ENCODE assay signal across 8 cellular contexts in genomic region chr21:37072988-37073416, GRCh38. TPM values are rescaled to one million over a fixed set of nuclear protein-coding genes. Genes with fewer than 3 reads are reported as not detected.
DNase-seq lines count a peak whose midpoint lies in the region; ATAC-seq and TF ChIP-seq lines count a peak whose summit lies in the region.

Gene PIGP, minus strand, starts transcription at chr21:37073071. Its CDS starts 556 bp downstream, at chr21:37072515.
Gene TTC3, plus strand, starts transcription at chr21:37073254. Its CDS starts 14,004 bp downstream, at chr21:37087258.

- peak; percentile 70 for ATAC-seq in HG03439 (IDR thresholded peaks at IDR 0.05; ENCODE audit: unreplicated experiment)

- H3K4me3 ChIP-seq in AG10803 (ENCODE audit: low read length) = peak within 1 kb of the TSS; percentile 89

- no peaks in the 10 kb centered on the region for H3K9me3 Mint-ChIP-seq in chondrocyte (ENCODE audit: low read depth)

- H3K27ac Mint-ChIP-seq in chondrocyte (ENCODE audit: unreplicated experiment) = peak within 1 kb of the TSS; percentile 99

- peaks cover 47% of the 10 kb centered on the region for H3K4me1 Mint-ChIP-seq in chondrocyte (ENCODE audit: low read depth)

- H3K4me3 Mint-ChIP-seq in chondrocyte (ENCODE audit: unreplicated experiment) = peak within 1 kb of the TSS; percentile 91

- peak; percentile 92 for DNase-seq in AG10803 (ENCODE audit: low read depth)
- peak; percentile 89 for DNase-seq in GM19238 (ENCODE audit: insufficient read length, low spot score)
- DNase-seq in NCI-H510A treated with DMSO at 0.1 percent for 48 hours (lab: John Stamatoyannopoulos, UW) = peak; percentile 88
- DNase-seq in activated CD4-positive, alpha-beta T cell treated with anti-CD3 and anti-CD28 coated beads for 24 hours (ENCODE audit: low read depth in 2 of 2) = peak; percentile 93 to 97
- no peak for DNase-seq in chondrocyte (ENCODE audit: low spot score)
- peak; percentile 95 for DNase-seq in kidney tubule cell (ENCODE audit: low spot score)
- peak; percentile 90 to 96 (median 94) for DNase-seq in stimulated activated CD4-positive, alpha-beta T cell treated with anti-CD3 and anti-CD28 coated beads, Interleukin-1b, Interleukin-23, amount 100 ng/mL, for 24 hours (ENCODE audit: low read depth in 4 of 4, low spot score in 1 of 4)

- H3K27me3 Mint-ChIP-seq in chondrocyte (ENCODE audit: low read depth) = no peaks in the 10 kb centered on the region

- H3K36me3 Mint-ChIP-seq in chondrocyte (ENCODE audit: low read depth) = peaks cover 8% of the 10 kb centered on the region

- TF ChIP-seq CTCF in AG10803 (conservative IDR thresholded peaks at IDR 0.05; ENCODE audit: low read length) (no peak), chondrocyte (IDR thresholded peaks at IDR 0.05) (no peak)

RNA-seq across cellular contexts. Expression of gene PIGP, which starts in this region (rescaled TPM):
- 15.0 to 19.2 TPM (median 15.6 TPM) in 3 replicates for total RNA-seq in chondrocyte

RNA-seq across cellular contexts. Expression of gene TTC3, which starts in this region (rescaled TPM):
- total RNA-seq in chondrocyte = 258 to 343 TPM (median 268 TPM) in 3 replicates
